In the genomic region with DNA sequence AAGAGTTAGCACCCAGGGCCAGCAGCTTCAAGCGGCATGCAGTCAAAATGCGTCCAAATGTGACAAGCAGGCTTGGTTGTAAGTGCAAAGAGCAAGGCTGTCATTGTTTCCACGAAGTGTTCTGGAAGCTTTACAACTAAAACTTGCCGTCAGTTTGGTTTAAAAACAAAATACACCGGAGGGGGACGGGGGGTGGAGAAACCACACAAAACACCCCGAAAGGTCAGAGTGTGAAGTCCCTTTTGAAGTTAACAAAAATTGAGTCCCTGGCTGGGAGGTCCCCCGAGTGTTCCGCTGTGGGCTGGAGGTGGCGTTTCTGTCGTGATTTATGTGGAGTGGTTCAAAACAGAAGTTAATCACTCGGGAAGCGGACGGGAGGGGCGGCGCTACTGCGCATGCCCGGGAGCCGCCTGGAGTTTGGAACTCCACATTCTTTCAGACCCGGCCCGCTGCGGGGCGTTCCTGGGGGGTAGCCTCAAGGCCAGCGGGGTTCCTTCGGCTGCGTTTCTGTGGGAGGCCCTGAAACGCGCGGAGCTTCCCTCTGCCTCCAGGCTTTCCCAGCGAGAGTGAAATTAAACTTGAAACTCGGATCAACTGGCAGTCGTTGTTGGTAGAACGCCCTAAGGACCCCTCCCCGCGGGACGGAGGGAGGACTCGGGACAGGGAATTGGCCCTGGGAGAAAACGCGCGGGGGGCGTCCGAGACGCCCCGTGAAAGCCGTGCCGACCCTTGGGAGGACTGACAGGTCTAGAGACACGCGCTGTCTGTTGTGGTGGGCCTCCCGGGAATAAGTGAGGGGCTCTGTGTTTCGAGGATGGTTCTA, we compare ENCODE assay signal across 8 cellular contexts. TPM values are rescaled to one million over a fixed set of nuclear protein-coding genes. Genes with fewer than 3 reads are reported as not detected.
A peak's percentile ranks its signal among the peaks of the same experiment; 100 is the strongest.
DNase-seq lines count a peak whose midpoint lies in the region; ATAC-seq and TF ChIP-seq lines count a peak whose summit lies in the region.

No MANE protein-coding gene starts in this region.

- POLR2A ChIA-PET in naive thymus-derived CD4-positive, alpha-beta T cell (lab: Charles Lee), result interaction anchor here (0.6 to 5.7 kb wide), 19 partner anchors 10 to 493 kb away, joined by 3 to 90 read pairs (median 5); a partner anchor contains a TSS

- H3K79me2 ChIP-seq in fibroblast of lung (ENCODE audit: control insufficient read depth, insufficient read depth, low read length), result peaks cover 50% of the 10 kb centered on the region

- intact Hi-C loops in naive thymus-derived CD4-positive, alpha-beta T cell (cut with micrococcal nuclease), result loop anchor here in 1 of 2 donors (1.0 to 5.0 kb wide), 4 partner anchors 129 to 879 kb away; a partner anchor contains a TSS

- H3K4me1 ChIP-seq in fibroblast of lung (ENCODE audit: control insufficient read depth, extremely low read depth, insufficient read depth, low read length), result peaks cover 13% of the 10 kb centered on the region
- peaks cover 20 to 24% of the 10 kb centered on the region in 2 donors for H3K4me1 ChIP-seq in naive thymus-derived CD4-positive, alpha-beta T cell (ENCODE audit: control insufficient read depth in 2 of 2, insufficient read depth in 2 of 2, low read length in 2 of 2)

- peak overlapping the region; percentile 97 for H3K9ac ChIP-seq in fibroblast of lung (ENCODE audit: insufficient read depth, low read length)

- H3K36me3 Mint-ChIP-seq in naive thymus-derived CD4-positive, alpha-beta T cell, result peaks cover 0 to 6% (median 0%) of the 10 kb centered on the region in 5 donors

- TF ChIP-seq CTCF in HFF-Myc (IDR thresholded peaks at IDR 0.05; ENCODE audit: low read depth, low read length, missing control alignments) (no peak), fibroblast of lung (conservative IDR thresholded peaks at IDR 0.05 in 1 of 2, IDR thresholded peaks at IDR 0.05 in 1 of 2; ENCODE audit: low read depth in 1 of 2, low read length in 2 of 2) (no peak)

- H3K4me2 ChIP-seq in fibroblast of lung (ENCODE audit: extremely low read depth, insufficient read depth, low read length), result peak overlapping the region; percentile 54

- H3K27me3 ChIP-seq in fibroblast of lung (ENCODE audit: control insufficient read depth, insufficient read depth, low read length), result no peaks in the 10 kb centered on the region
- H3K27me3 ChIP-seq in naive thymus-derived CD4-positive, alpha-beta T cell (ENCODE audit: control insufficient read depth in 2 of 2, insufficient read depth in 2 of 2, low read length in 2 of 2), result no peaks in the 10 kb centered on the region

- H3K4me3 Mint-ChIP-seq in naive thymus-derived CD4-positive, alpha-beta T cell, result peak overlapping the region; percentile 85 to 96 (median 94)

- CTCF ChIA-PET in naive thymus-derived CD4-positive, alpha-beta T cell (lab: Charles Lee), result interaction anchor here (0.6 to 4.6 kb wide), 4 partner anchors 8 to 146 kb away, joined by 3 to 29 read pairs (median 16); no protein-coding TSS in a partner anchor

- peak; percentile 15 for ATAC-seq in naive thymus-derived CD4-positive, alpha-beta T cell
- ATAC-seq in GM21526 (IDR thresholded peaks at IDR 0.05; ENCODE audit: low FRiP score, unreplicated experiment), result no peak

- H3K4me1 Mint-ChIP-seq in naive thymus-derived CD4-positive, alpha-beta T cell, result peaks cover 10 to 58% (median 37%) of the 10 kb centered on the region in 7 donors

- peak; percentile 20 to 48 for DNase-seq in AML-193 (lab: John Stamatoyannopoulos, UW)
- DNase-seq in HFF-Myc (ENCODE audit: extremely low read depth, low read depth), result no peak
- peak; percentile 90 for DNase-seq in RKO (ENCODE audit: low spot score)
- peak; percentile 68 to 78 for DNase-seq in activated T-helper 1 cell treated with anti-CD3 and anti-CD28 coated beads, Interleukin-2, amount 50 U/mL, for 16 hours (ENCODE audit: low read depth in 1 of 2, low spot score in 1 of 2)
- peak; percentile 86 to 95 for DNase-seq in fibroblast of lung (ENCODE audit: low read depth in 2 of 2)
- DNase-seq in naive thymus-derived CD4-positive, alpha-beta T cell, result peak; percentile 70 to 93 (median 80)
- DNase-seq in stimulated activated CD8-positive, alpha-beta memory T cell treated with anti-CD3 and anti-CD28 coated beads, Interleukin-7, amount 100 ng/mL, for 48 hours (ENCODE audit: extremely low read depth in 1 of 2, low read depth in 1 of 2), result peak; percentile 77 to 87

- H3K27me3 Mint-ChIP-seq in naive thymus-derived CD4-positive, alpha-beta T cell, result no peaks in the 10 kb centered on the region

- H4K20me1 ChIP-seq in fibroblast of lung (ENCODE audit: control insufficient read depth, extremely low read depth, insufficient read depth, low read length), result no peaks in the 10 kb centered on the region

- H2AFZ ChIP-seq in fibroblast of lung (ENCODE audit: low read length), result no peak overlapping the region

- H3K27ac ChIP-seq in fibroblast of lung (ENCODE audit: insufficient read depth, low read length), result peak overlapping the region; percentile 97
- peak overlapping the region; percentile 96 for H3K27ac ChIP-seq in naive thymus-derived CD4-positive, alpha-beta T cell (ENCODE audit: low read depth, low read length)

- H3K4me3 ChIP-seq in HFF-Myc (replicated peaks; ENCODE audit: low read depth, low read length) (peak overlapping the region; percentile 79), fibroblast of lung (replicated peaks in 1 of 4; ENCODE audit: control extremely low read depth in 1 of 4, insufficient read depth in 1 of 4, low read depth in 3 of 4, low read length in 4 of 4) (peak overlapping the region; percentile 78 to 98 (median 90))
- H3K4me3 ChIP-seq in naive thymus-derived CD4-positive, alpha-beta T cell (ENCODE audit: low read length), result peak overlapping the region; percentile 86

- peaks cover 3% of the 10 kb centered on the region for H3K36me3 ChIP-seq in fibroblast of lung (ENCODE audit: control insufficient read depth, insufficient read depth, low read length)
- peaks cover 0 to 4% (median 0%) of the 10 kb centered on the region in 3 experiments for H3K36me3 ChIP-seq in naive thymus-derived CD4-positive, alpha-beta T cell (ENCODE audit: control insufficient read depth in 2 of 3, insufficient read depth in 3 of 3, low read length in 3 of 3)

- H3K27ac Mint-ChIP-seq in naive thymus-derived CD4-positive, alpha-beta T cell, result peak overlapping the region; percentile 96 to 100 (median 99)

- H3K9me3 Mint-ChIP-seq in naive thymus-derived CD4-positive, alpha-beta T cell, result peaks cover 0 to 4% (median 0%) of the 10 kb centered on the region in 11 donors

- H3K9me3 ChIP-seq in fibroblast of lung (ENCODE audit: control insufficient read depth, insufficient read depth, low read depth, low read length), result no peaks in the 10 kb centered on the region
- H3K9me3 ChIP-seq in naive thymus-derived CD4-positive, alpha-beta T cell (ENCODE audit: control insufficient read depth in 2 of 3, low read length in 3 of 3), result no peaks in the 10 kb centered on the region

RNA-seq across cellular contexts. Expression of a gene that starts 1.4 kb away (rescaled TPM):
- 157 and 163 TPM in 2 replicates for total RNA-seq in fibroblast of lung
- 64.7 and 100 TPM in 2 replicates for polyA plus RNA-seq in fibroblast of lung
- 33.3 and 41.6 TPM in 2 replicates for polyA plus RNA-seq in fibroblast of lung (2012)
- polyA minus RNA-seq in fibroblast of lung (ENCODE audit: low replicate concordance), result 51.2 and 55.0 TPM in 2 replicates
- 10 to 100 TPM; 15.4 to 88.7 (median 63.6) TPM for total RNA-seq in naive thymus-derived CD4-positive, alpha-beta T cell
- polyA plus RNA-seq in naive thymus-derived CD4-positive, alpha-beta T cell, result 10 to 100 TPM; 23.6 to 38.8 TPM
